In the genomic region with DNA sequence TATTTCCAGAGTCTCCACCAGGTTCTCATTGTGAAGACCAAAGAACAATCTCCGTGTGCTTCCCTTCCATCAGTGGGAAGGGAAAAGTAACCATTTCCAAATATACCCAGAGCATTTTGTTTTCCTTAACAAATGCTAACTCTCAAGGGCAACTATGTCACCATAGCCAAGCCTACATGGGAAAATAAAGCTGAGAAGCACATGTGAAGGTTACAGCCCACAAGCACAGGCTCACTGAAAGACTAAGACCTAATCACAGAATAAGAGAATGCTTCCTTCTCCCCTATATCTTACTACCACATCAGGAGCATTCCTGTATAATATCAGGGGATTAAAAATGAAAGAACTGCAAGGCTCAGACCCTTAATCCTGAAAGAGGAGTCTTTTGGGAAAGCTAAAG, we compare ENCODE assay signal across 11 cellular contexts. TPM values are rescaled to one million over a fixed set of nuclear protein-coding genes. Genes with fewer than 3 reads are reported as not detected.
"Had no signal": no experiment of that assay in that cellular context is flagged by ENCODE, and none has a peak within 500 bp of the region (broad histone marks: within the 10 kb centered on the region; RNA-seq: fewer than 3 reads in every experiment).

No MANE protein-coding gene starts in this region.

- H3K27ac Mint-ChIP-seq: GM23338, H9, HFFc6 had no signal

- H3K4me3 ChIP-seq: GM23248, GM23338, HAP-1 had no signal

- H3K36me3 ChIP-seq: HAP-1 had no signal

- H3K4me2 ChIP-seq: GM23338 had no signal

- ATAC-seq: GM23338, HCT116 had no signal

- FAIRE-seq: H1, H54 had no signal

- H3K4me1 Mint-ChIP-seq: GM23338, H9 had no signal

- H3K9ac ChIP-seq: GM23248 had no signal

- DNase-seq: GM23248, GOT3, H7, H9, HCEC 1CT, HFFc6 had no signal

- H2AFZ ChIP-seq: GM23248, GM23338 had no signal

- H3K4me3 Mint-ChIP-seq: GM23338, H9, HFFc6 had no signal

- H3K27ac ChIP-seq: GM23248 had no signal

RNA-seq across cellular contexts. Expression of a gene that starts 28.2 kb away (rescaled TPM):
- total RNA-seq: GM23248, H9, HFFc6 had no signal
- polyA plus RNA-seq: GM23248, GM23338 had no signal
